19 cellular contexts compared by ENCODE assay signal in the genomic region with DNA sequence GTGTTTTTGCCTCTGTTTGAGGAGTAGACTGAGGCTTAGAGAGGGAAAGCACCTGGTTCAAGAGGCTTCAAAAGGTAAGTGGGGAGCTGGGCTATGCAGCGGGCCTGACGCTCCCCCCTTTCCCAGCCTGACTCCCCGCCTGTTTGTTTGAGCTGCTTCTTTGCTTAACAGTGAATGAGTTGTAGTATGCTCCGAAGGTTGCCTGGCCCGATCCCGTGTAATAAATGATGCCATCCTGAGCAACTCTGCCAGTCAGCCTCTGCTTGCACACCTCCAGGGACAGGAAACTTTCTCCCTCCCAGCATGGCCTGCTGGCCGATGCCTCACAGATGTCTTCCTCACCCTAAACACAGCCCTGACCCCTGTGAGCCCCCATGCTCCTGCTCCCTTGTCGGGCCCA. TPM values are rescaled to one million over a fixed set of nuclear protein-coding genes. Genes with fewer than 3 reads are reported as not detected.
DNase-seq lines count a peak whose midpoint lies in the region; ATAC-seq, FAIRE-seq and TF ChIP-seq lines count a peak whose summit lies in the region.
"Had no signal": no experiment of that assay in that cellular context is flagged by ENCODE, and none has a peak within 500 bp of the region (broad histone marks: within the 10 kb centered on the region; RNA-seq: fewer than 3 reads in every experiment).

No MANE protein-coding gene starts in this region.

- 50% methylated on average over 8 of the region's 8 CpGs for WGBS in liver
- WGBS in HepG2 (ENCODE audit: low lambda C conversion rate), result 15% methylated on average over 4 of the region's 8 CpGs
- 79 to 85% methylated on average over 8 of the region's 8 CpGs for WGBS in aorta, 2 donors

- intact Hi-C loops in HepG2 (cut with micrococcal nuclease; ENCODE audit: unreplicated experiment), result loop anchor here (5.0 kb wide), 2 partner anchors 115 to 155 kb away; no protein-coding TSS in a partner anchor
- intact Hi-C loops in aorta (cut with DNase I), result loop anchor here in 1 of 2 donors (5.0 kb wide), 1 partner anchor 155 kb away; no protein-coding TSS in a partner anchor

- no TSS peak for BruUV-seq in HepG2 (replicated peaks; lab: Mats Ljungman, UMichigan)

- TF ChIP-seq EP300 in HepG2 (IDR thresholded peaks at IDR 0.05; ENCODE audit: low read depth in 2 of 2, low read length in 2 of 2), result no peak
- TF ChIP-seq EP300 in HepG2 (CRISPR knock-in tag; IDR thresholded peaks at IDR 0.05; ENCODE audit: borderline replicate concordance), result no peak

- peaks cover 73% of the 10 kb centered on the region for H3K4me1 Mint-ChIP-seq in neural progenitor cell

- H3K79me2 ChIP-seq in HepG2 (ENCODE audit: insufficient read depth, low read length), result no peaks in the 10 kb centered on the region
- H3K79me2 ChIP-seq in neural progenitor cell (ENCODE audit: low read depth), result no peaks in the 10 kb centered on the region

- H3K9me3 Mint-ChIP-seq in neural progenitor cell, result no peaks in the 10 kb centered on the region
- H3K9me3 Mint-ChIP-seq: CD4-positive, CD25-positive, alpha-beta regulatory T cell; CD8-positive, alpha-beta memory T cell had no signal

- H3K4me2 ChIP-seq in HepG2 (ENCODE audit: low read depth, low read length) (no peak overlapping the region; the same call in 1 of the 2 replicates), neural progenitor cell (no peak overlapping the region)

- H4K20me1 ChIP-seq in HepG2 (ENCODE audit: insufficient read depth, low read length) (no peaks in the 10 kb centered on the region), neural progenitor cell (ENCODE audit: low read depth) (peaks cover 10% of the 10 kb centered on the region)

- FAIRE-seq in HepG2 (lab: Jason Lieb, UNC), result no peak
- FAIRE-seq: G401.6, GM12891, GM19239, H54 had no signal

- ATAC-seq in HepG2 (no peak), left lobe of liver (peak; percentile 15), aorta (ENCODE audit: low FRiP score) (no peak)

- H3K9me3 ChIP-seq in liver (ENCODE audit: control insufficient read depth in 4 of 4, low read length in 3 of 4) (no peaks in the 10 kb centered on the region), HepG2 (ENCODE audit: low read length) (no peaks in the 10 kb centered on the region), neural progenitor cell (ENCODE audit: low read depth) (no peaks in the 10 kb centered on the region), aorta (ENCODE audit: control insufficient read depth, low read length) (no peaks in the 10 kb centered on the region)
- H3K9me3 ChIP-seq: BLaER1 treated with 17β-estradiol and CSF1 and Interleukin-3, amounts not matched to agents 10 nM and 100 nM had no signal

- TF ChIP-seq CTCF in liver (IDR thresholded peaks at IDR 0.05; ENCODE audit: low read depth, low read length, missing input control), result no peak
- no peak for TF ChIP-seq CTCF in HepG2 (CRISPR knock-in tag; IDR thresholded peaks at IDR 0.05)
- no peak for TF ChIP-seq CTCF in neural progenitor cell (IDR thresholded peaks at IDR 0.05)

- no peaks in the 10 kb centered on the region for H3K36me3 Mint-ChIP-seq in neural progenitor cell
- H3K36me3 Mint-ChIP-seq: CD4-positive, CD25-positive, alpha-beta regulatory T cell; CD8-positive, alpha-beta memory T cell had no signal

- in situ Hi-C loops in HepG2 (cut with HindIII; ENCODE audit: extremely low pct_ligation_motif_present, low pct_unique_long_range_greater_than_20kb), result loop anchor here (5.0 to 10.0 kb wide), 2 partner anchors 40 to 112 kb away; a partner anchor contains a TSS

- CTCF ChIA-PET in HepG2 (lab: Yijun Ruan, JAX; ENCODE audit: low intra/inter-chr PET ratio, low total read pairs), result no interaction called here

- H3K36me3 ChIP-seq in liver (ENCODE audit: control insufficient read depth in 4 of 4, insufficient read depth in 3 of 4, low read depth in 1 of 4, low read length in 3 of 4) (no peaks in the 10 kb centered on the region), HepG2 (replicated peaks in 1 of 2; ENCODE audit: control insufficient read depth in 1 of 2, insufficient read depth in 2 of 2, low read length in 2 of 2) (no peaks in the 10 kb centered on the region), neural progenitor cell (no peaks in the 10 kb centered on the region), aorta (ENCODE audit: control insufficient read depth in 1 of 2, insufficient read depth in 2 of 2, low read length in 1 of 2) (no peaks in the 10 kb centered on the region)
- H3K36me3 ChIP-seq: BLaER1 treated with 17β-estradiol and CSF1 and Interleukin-3, amounts not matched to agents 10 nM and 100 nM had no signal

- POLR2A ChIA-PET in HepG2 (lab: Yijun Ruan, JAX), result no interaction called here

- peaks cover 10% of the 10 kb centered on the region for H3K27me3 Mint-ChIP-seq in neural progenitor cell (ENCODE audit: insufficient read depth, low read depth)

- H3K4me1 ChIP-seq in liver (ENCODE audit: control insufficient read depth in 4 of 4, insufficient read depth in 4 of 4, low read length in 3 of 4), result peaks cover 13 to 61% (median 37%) of the 10 kb centered on the region in 4 donors
- H3K4me1 ChIP-seq in HepG2 (ENCODE audit: insufficient read depth, low read length), result peaks cover 52% of the 10 kb centered on the region
- H3K4me1 ChIP-seq in neural progenitor cell, result no peaks in the 10 kb centered on the region
- no peaks in the 10 kb centered on the region for H3K4me1 ChIP-seq in aorta (ENCODE audit: control insufficient read depth in 1 of 2, insufficient read depth in 2 of 2, low read length in 2 of 2)

- H3K27ac ChIP-seq in liver (ENCODE audit: low read depth in 1 of 2, low read length in 2 of 2), result peak overlapping the region; percentile 79 to 96
- no peak overlapping the region for H3K27ac ChIP-seq in HepG2 (ENCODE audit: extremely low read length, insufficient read depth, low read length)
- no peak overlapping the region for H3K27ac ChIP-seq in neural progenitor cell
- H3K27ac ChIP-seq in aorta (ENCODE audit: low read depth in 1 of 2, low read length in 2 of 2), result no peak overlapping the region
- H3K27ac ChIP-seq: BLaER1 treated with 17β-estradiol and CSF1 and Interleukin-3, amounts not matched to agents 10 nM and 100 nM; GM23248 had no signal

- H3K27ac Mint-ChIP-seq in neural progenitor cell, result peak overlapping the region; percentile 57
- H3K27ac Mint-ChIP-seq: B cell; CD4-positive, CD25-positive, alpha-beta regulatory T cell had no signal

- TF ChIP-seq RAD21 in liver (IDR thresholded peaks at IDR 0.05) (no peak), HepG2 (CRISPR knock-in tag; IDR thresholded peaks at IDR 0.05) (no peak)

- no peak for TF ChIP-seq POLR2A in HepG2 (IDR thresholded peaks at IDR 0.05; ENCODE audit: insufficient read depth in 1 of 2, low read depth in 2 of 2, low read length in 2 of 2)

- DNase-seq in HepG2 (ENCODE audit: low spot score) (no peak), left lobe of liver (ENCODE audit: low spot score) (peak; percentile 67), neural progenitor cell (ENCODE audit: low spot score) (no peak), HCEC 1CT (no peak), aorta (no peak)
- DNase-seq in activated CD8-positive, alpha-beta memory T cell treated with anti-CD3 and anti-CD28 coated beads, Interleukin-2, amount 50 U/mL, for 4 hours, result no peak
- DNase-seq: 8988T; CD4-positive, CD25-positive, alpha-beta regulatory T cell; CD8-positive, alpha-beta memory T cell; COR-L47; DMS 273 treated with DMSO at 0.1 percent for 48 hours; GM23248 had no signal

- no peak overlapping the region for H3K4me3 Mint-ChIP-seq in neural progenitor cell
- H3K4me3 Mint-ChIP-seq: B cell; CD4-positive, CD25-positive, alpha-beta regulatory T cell; CD8-positive, alpha-beta memory T cell had no signal

- no peaks in the 10 kb centered on the region for H3K27me3 ChIP-seq in liver (ENCODE audit: control insufficient read depth in 4 of 4, insufficient read depth in 4 of 4, low read length in 3 of 4)
- peaks cover 3 to 43% of the 10 kb centered on the region in 2 experiments for H3K27me3 ChIP-seq in HepG2 (ENCODE audit: control insufficient read depth in 1 of 2, insufficient read depth in 2 of 2, low read length in 2 of 2)
- no peaks in the 10 kb centered on the region for H3K27me3 ChIP-seq in neural progenitor cell
- no peaks in the 10 kb centered on the region for H3K27me3 ChIP-seq in aorta (ENCODE audit: control insufficient read depth in 1 of 2, insufficient read depth in 2 of 2, low read length in 1 of 2)
- H3K27me3 ChIP-seq: BLaER1 treated with 17β-estradiol and CSF1 and Interleukin-3, amounts not matched to agents 10 nM and 100 nM had no signal

- H2AFZ ChIP-seq in HepG2 (ENCODE audit: low read length) (no peak overlapping the region), neural progenitor cell (replicated peaks) (no peak overlapping the region)
- H2AFZ ChIP-seq: GM23248 had no signal

- H3K4me3 ChIP-seq in liver (ENCODE audit: low read depth in 1 of 3, low read length in 3 of 3) (no peak overlapping the region), HepG2 (replicated peaks in 1 of 3; ENCODE audit: insufficient read depth in 1 of 3, low read depth in 2 of 3, low read length in 3 of 3) (no peak overlapping the region), neural progenitor cell (no peak overlapping the region), aorta (ENCODE audit: low read length in 2 of 2) (no peak overlapping the region)
- H3K4me3 ChIP-seq: BLaER1 treated with 17β-estradiol and CSF1 and Interleukin-3, amounts not matched to agents 10 nM and 100 nM; GM23248 had no signal

- H3K9ac ChIP-seq in liver (ENCODE audit: low read depth in 1 of 2, low read length in 2 of 2), result peak overlapping the region; percentile 13 to 39
- H3K9ac ChIP-seq in HepG2 (ENCODE audit: insufficient read depth, low read depth, low read length), result no peak overlapping the region
- no peak overlapping the region for H3K9ac ChIP-seq in neural progenitor cell
- H3K9ac ChIP-seq: BLaER1 treated with 17β-estradiol and CSF1 and Interleukin-3, amounts not matched to agents 10 nM and 100 nM; GM23248 had no signal

- H3F3A ChIP-seq in neural progenitor cell (ENCODE audit: low read depth), result peaks cover 9% of the 10 kb centered on the region

RNA-seq across cellular contexts. Expression of a gene that starts 45.5 kb away (rescaled TPM):
- total RNA-seq in liver, result 10 to 100 TPM; 19.6 to 43.9 TPM
- 10 to 100 TPM; 13.7 to 21.4 TPM for polyA plus RNA-seq in liver
- total RNA-seq in HepG2 (2016; rRNA removed; fragmentation: Illumina TruSeq; extraction: Trizol), result 34.1 and 38.1 TPM in 2 replicates
- total RNA-seq in HepG2 (2016; cell fraction: cytosol; rRNA removed; fragmentation: Illumina TruSeq; extraction: Trizol; ENCODE audit: low read depth), result 6.3 and 6.6 TPM in 2 replicates
- total RNA-seq in HepG2 (2016; cell fraction: insoluble cytoplasmic fraction; rRNA removed; fragmentation: Illumina TruSeq; extraction: Trizol), result 28.8 and 39.8 TPM in 2 replicates
- total RNA-seq in HepG2 (2016; cell fraction: membrane; rRNA removed; fragmentation: Illumina TruSeq; extraction: Trizol), result 16.2 and 19.8 TPM in 2 replicates
- total RNA-seq in HepG2 (2016; cell fraction: nucleus; rRNA removed; fragmentation: Illumina TruSeq; extraction: Trizol), result 17.4 and 21.4 TPM in 2 replicates
- polyA plus RNA-seq in HepG2 (2011; rRNA removed), result 11.9 and 16.9 TPM in 2 replicates
- polyA plus RNA-seq in HepG2 (2011; cell fraction: cytosol; rRNA removed), result 9.1 and 12.7 TPM in 2 replicates
- polyA plus RNA-seq in HepG2 (2011; cell fraction: nucleus; rRNA removed), result 19.9 and 21.7 TPM in 2 replicates
- polyA plus RNA-seq in HepG2 (2012), result 16.6 and 24.0 TPM in 2 replicates
- 3.3 and 3.4 TPM in 2 replicates for polyA plus RNA-seq in HepG2 (2016; cell fraction: cytosol; fragmentation: Illumina TruSeq; extraction: Trizol; ENCODE audit: low read depth)
- 31.2 and 38.2 TPM in 2 replicates for polyA plus RNA-seq in HepG2 (2016; cell fraction: insoluble cytoplasmic fraction; fragmentation: Illumina TruSeq; extraction: Trizol; ENCODE audit: low read depth)
- polyA plus RNA-seq in HepG2 (2016; cell fraction: membrane; fragmentation: Illumina TruSeq; extraction: Trizol; ENCODE audit: low read depth), result 9.6 and 9.7 TPM in 2 replicates
- polyA plus RNA-seq in HepG2 (2016; cell fraction: nucleus; fragmentation: Illumina TruSeq; extraction: Trizol; ENCODE audit: insufficient read depth, low read depth), result 32.8 and 35.2 TPM in 2 replicates
- 43.9 and 71.0 TPM in 2 replicates for polyA minus RNA-seq in HepG2 (2011; rRNA and poly(A)+ RNA removed; ENCODE audit: low replicate concordance)
- polyA minus RNA-seq in HepG2 (2011; cell fraction: cytosol; rRNA and poly(A)+ RNA removed), result 11.3 and 11.7 TPM in 2 replicates
- polyA minus RNA-seq in HepG2 (2011; cell fraction: nucleus; rRNA and poly(A)+ RNA removed), result 6.5 and 7.7 TPM in 2 replicates
- total RNA-seq in left lobe of liver, result 26.6 TPM
- total RNA-seq in neural progenitor cell (ENCODE audit: low replicate concordance), result 27.8 and 73.2 TPM in 2 replicates
- total RNA-seq in aorta, result 10 to 100 TPM; 13.1 to 16.4 TPM
- polyA plus RNA-seq in aorta, result 10 to 100 TPM; 12.2 to 13.6 TPM

Comparison
In these comparisons a context has a peak if more than half of its experiments do, and no peak if none do; other contexts are left out.
1. H3K27ac ChIP-seq: peak in liver (2 of 2); none in HepG2 (single experiment), neural progenitor cell (single experiment) and aorta (0 of 2).
2. H3K9ac ChIP-seq: peak in liver (2 of 2); none in HepG2 (single experiment) and neural progenitor cell (single experiment).